In the genomic region with DNA sequence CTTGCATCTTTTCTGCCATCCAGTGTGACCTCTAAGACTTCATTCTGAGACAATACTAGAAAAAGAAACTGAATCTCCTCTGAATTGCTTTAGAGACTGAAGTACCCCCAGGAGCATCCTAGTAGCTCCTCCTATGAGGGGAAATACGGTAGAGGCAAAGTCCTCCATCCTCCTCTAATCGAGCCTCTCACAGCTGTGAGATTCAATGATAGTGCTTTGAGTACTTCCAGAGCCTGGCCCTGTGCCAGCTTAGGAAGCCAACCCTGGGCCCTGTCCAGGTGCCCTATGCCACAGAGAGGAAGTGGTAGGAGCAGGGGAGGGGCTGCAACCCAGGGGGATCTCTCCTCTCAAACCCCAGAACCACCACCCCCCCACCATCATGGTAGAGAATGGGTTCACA, we compare ENCODE assay signal across 1 cellular context.
TF ChIP-seq lines count a peak whose summit lies in the region.

No MANE protein-coding gene starts in this region.

TF ChIP-seq in GM23338, 12 proteins besides CTCF, POLR2A, EP300 and RAD21:
- no peak for TF ChIP-seq CREB1 (CRISPR knock-in tag; IDR thresholded peaks at IDR 0.05; ENCODE audit: low read depth)
- TF ChIP-seq JUNB (IDR thresholded peaks at IDR 0.05; ENCODE audit: unreplicated experiment), result no peak
